Comparison of ENCODE assay signal across 1 cellular context in the genomic region with DNA sequence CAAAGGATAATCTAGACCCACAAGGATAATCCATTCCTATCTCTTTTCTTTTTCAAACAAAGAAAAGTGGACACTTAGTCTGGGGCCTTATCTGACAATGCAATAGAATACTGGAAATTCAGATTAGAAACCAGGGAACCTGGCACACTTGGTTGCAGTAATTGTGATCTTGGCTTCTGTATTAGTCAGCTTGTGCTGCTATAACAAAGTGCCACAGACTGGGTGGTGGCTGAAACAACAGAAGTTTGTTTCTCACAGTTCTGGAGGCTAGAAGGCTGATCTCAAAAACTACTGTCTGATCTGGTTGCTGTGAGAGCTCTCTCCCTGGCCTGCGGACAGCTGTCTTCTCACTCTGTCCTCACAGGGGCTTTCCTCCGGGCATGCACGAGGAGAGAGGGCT.
TF ChIP-seq lines count a peak whose summit lies in the region.

No MANE protein-coding gene starts in this region.

TF ChIP-seq in HepG2, 621 proteins besides CTCF, POLR2A, EP300 and RAD21:
- TF ChIP-seq, protein P1, sequence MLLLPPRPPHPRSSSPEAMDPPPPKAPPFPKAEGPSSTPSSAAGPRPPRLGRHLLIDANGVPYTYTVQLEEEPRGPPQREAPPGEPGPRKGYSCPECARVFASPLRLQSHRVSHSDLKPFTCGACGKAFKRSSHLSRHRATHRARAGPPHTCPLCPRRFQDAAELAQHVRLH (CRISPR knock-in tag; IDR thresholded peaks at IDR 0.05; ENCODE audit: borderline replicate concordance, low read depth) = no peak
- TF ChIP-seq NR2C2 (CRISPR knock-in tag; IDR thresholded peaks at IDR 0.05; ENCODE audit: borderline replicate concordance) (no peak), SP2 (CRISPR knock-in tag; IDR thresholded peaks at IDR 0.05) (no peak), ZNF12 (CRISPR knock-in tag; IDR thresholded peaks at IDR 0.05) (peak; percentile 96), ZNF3 (CRISPR knock-in tag; IDR thresholded peaks at IDR 0.05) (no peak), ZNF24 (IDR thresholded peaks at IDR 0.05) (no peak), ZNF484 (CRISPR knock-in tag; IDR thresholded peaks at IDR 0.05; ENCODE audit: borderline replicate concordance, low read depth) (no peak)
- TF ChIP-seq, protein P2, sequence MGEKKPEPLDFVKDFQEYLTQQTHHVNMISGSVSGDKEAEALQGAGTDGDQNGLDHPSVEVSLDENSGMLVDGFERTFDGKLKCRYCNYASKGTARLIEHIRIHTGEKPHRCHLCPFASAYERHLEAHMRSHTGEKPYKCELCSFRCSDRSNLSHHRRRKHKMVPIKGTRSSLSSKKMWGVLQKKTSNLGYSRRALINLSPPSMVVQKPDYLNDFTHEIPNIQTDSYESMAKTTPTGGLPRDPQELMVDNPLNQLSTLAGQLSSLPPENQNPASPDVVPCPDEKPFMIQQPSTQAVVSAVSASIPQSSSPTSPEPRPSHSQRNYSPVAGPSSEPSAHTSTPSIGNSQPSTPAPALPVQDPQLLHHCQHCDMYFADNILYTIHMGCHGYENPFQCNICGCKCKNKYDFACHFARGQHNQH (CRISPR knock-in tag; IDR thresholded peaks at IDR 0.05) = no peak
